Comparison of ENCODE assay signal across 9 cellular contexts in genomic region chr13:62320129-62320724, GRCh38.
DNase-seq lines count a peak whose midpoint lies in the region; ATAC-seq, FAIRE-seq and TF ChIP-seq lines count a peak whose summit lies in the region.
"Had no signal": no experiment of that assay in that cellular context is flagged by ENCODE, and none has a peak within 500 bp of the region (broad histone marks: within the 10 kb centered on the region; RNA-seq: fewer than 3 reads in every experiment).

No MANE protein-coding gene starts in this region.

- H3K9me3 Mint-ChIP-seq in activated naive CD4-positive, alpha-beta T cell treated with anti-CD3 and anti-CD28 coated beads, Interleukin-2, amount 10 ng/mL, durations not matched to agents 7 days and 5 days, result no peaks in the 10 kb centered on the region
- H3K9me3 Mint-ChIP-seq in activated naive CD4-positive, alpha-beta T cell treated with anti-CD3 and anti-CD28 coated beads for 36 hours, result no peaks in the 10 kb centered on the region
- H3K9me3 Mint-ChIP-seq: stimulated activated naive B cell treated with anti-CD40 and anti-IgM and Interleukin-4, amounts not matched to agents 10 μg/mL and 1 μg/mL and 100 μg/mL, for 72 hours had no signal

- no peaks in the 10 kb centered on the region for H4K20me1 ChIP-seq in Karpas-422 (ENCODE audit: insufficient read depth, low read depth, low read length)

- CTCF ChIA-PET in A549 (lab: Yijun Ruan, JAX), result interaction anchor here (0.6 to 1.2 kb wide), 6 partner anchors 10 to 38 kb away, joined by 3 to 6 read pairs (median 3); no protein-coding TSS in a partner anchor
- CTCF ChIA-PET in activated naive CD4-positive, alpha-beta T cell treated with anti-CD3 and anti-CD28 coated beads, Interleukin-2, amount 10 ng/mL, durations not matched to agents 7 days and 5 days (lab: Charles Lee), result no interaction called here
- CTCF ChIA-PET in activated naive CD4-positive, alpha-beta T cell treated with anti-CD3 and anti-CD28 coated beads for 36 hours (lab: Charles Lee), result interaction anchor here (1.7 kb wide), 1 partner anchor 200 kb away, joined by 4 read pairs; no protein-coding TSS in a partner anchor

- 3% methylated on average over 1 of the region's 1 CpG for WGBS in A549 (ENCODE audit: missing lambda C conversion rate)

- TF ChIP-seq POLR2A in A549 (IDR thresholded peaks at IDR 0.05; ENCODE audit: low read length), result no peak

- TF ChIP-seq EP300 in A549 (IDR thresholded peaks at IDR 0.05), result no peak

- H3K27ac Mint-ChIP-seq in activated naive CD4-positive, alpha-beta T cell treated with anti-CD3 and anti-CD28 coated beads, Interleukin-2, amount 10 ng/mL, durations not matched to agents 7 days and 5 days, result no peak overlapping the region
- H3K27ac Mint-ChIP-seq in T-helper 17 cell, result no peak overlapping the region
- no peak overlapping the region for H3K27ac Mint-ChIP-seq in activated naive CD4-positive, alpha-beta T cell treated with anti-CD3 and anti-CD28 coated beads for 36 hours
- H3K27ac Mint-ChIP-seq: stimulated activated naive B cell treated with anti-CD40 and anti-IgM and Interleukin-4, amounts not matched to agents 10 μg/mL and 1 μg/mL and 100 μg/mL, for 72 hours had no signal

- no peaks in the 10 kb centered on the region for H3K27me3 Mint-ChIP-seq in activated naive CD4-positive, alpha-beta T cell treated with anti-CD3 and anti-CD28 coated beads, Interleukin-2, amount 10 ng/mL, durations not matched to agents 7 days and 5 days
- H3K27me3 Mint-ChIP-seq in T-helper 17 cell, result no peaks in the 10 kb centered on the region
- no peaks in the 10 kb centered on the region for H3K27me3 Mint-ChIP-seq in activated naive CD4-positive, alpha-beta T cell treated with anti-CD3 and anti-CD28 coated beads for 36 hours (ENCODE audit: low read depth)
- H3K27me3 Mint-ChIP-seq: stimulated activated naive B cell treated with anti-CD40 and anti-IgM and Interleukin-4, amounts not matched to agents 10 μg/mL and 1 μg/mL and 100 μg/mL, for 72 hours had no signal

- POLR2A ChIA-PET in A549 (lab: Yijun Ruan, JAX), result no interaction called here

- H3K4me2 ChIP-seq in A549, result no peak overlapping the region
- peak overlapping the region; percentile 12 for H3K4me2 ChIP-seq in Karpas-422 (ENCODE audit: low read depth, low read length, poor library complexity, severe bottlenecking)

- H3K4me1 Mint-ChIP-seq in activated naive CD4-positive, alpha-beta T cell treated with anti-CD3 and anti-CD28 coated beads, Interleukin-2, amount 10 ng/mL, durations not matched to agents 7 days and 5 days, result no peaks in the 10 kb centered on the region
- H3K4me1 Mint-ChIP-seq in T-helper 17 cell, result no peaks in the 10 kb centered on the region
- H3K4me1 Mint-ChIP-seq in activated naive CD4-positive, alpha-beta T cell treated with anti-CD3 and anti-CD28 coated beads for 36 hours (ENCODE audit: low read depth), result no peaks in the 10 kb centered on the region
- H3K4me1 Mint-ChIP-seq: stimulated activated naive B cell treated with anti-CD40 and anti-IgM and Interleukin-4, amounts not matched to agents 10 μg/mL and 1 μg/mL and 100 μg/mL, for 72 hours had no signal

- no peaks in the 10 kb centered on the region for H3K36me3 Mint-ChIP-seq in activated naive CD4-positive, alpha-beta T cell treated with anti-CD3 and anti-CD28 coated beads, Interleukin-2, amount 10 ng/mL, durations not matched to agents 7 days and 5 days
- no peaks in the 10 kb centered on the region for H3K36me3 Mint-ChIP-seq in T-helper 17 cell (ENCODE audit: low read depth)
- H3K36me3 Mint-ChIP-seq in activated naive CD4-positive, alpha-beta T cell treated with anti-CD3 and anti-CD28 coated beads for 36 hours (ENCODE audit: low read depth), result no peaks in the 10 kb centered on the region
- H3K36me3 Mint-ChIP-seq: stimulated activated naive B cell treated with anti-CD40 and anti-IgM and Interleukin-4, amounts not matched to agents 10 μg/mL and 1 μg/mL and 100 μg/mL, for 72 hours had no signal

- no peak overlapping the region for H3K4me3 ChIP-seq in A549
- H3K4me3 ChIP-seq in Karpas-422 (ENCODE audit: low read length), result no peak overlapping the region

- H3K27me3 ChIP-seq in Karpas-422 (ENCODE audit: low read length), result no peaks in the 10 kb centered on the region
- no peaks in the 10 kb centered on the region for H3K27me3 ChIP-seq in foreskin keratinocyte

- TF ChIP-seq RAD21 in A549 (conservative IDR thresholded peaks at IDR 0.05 in 1 of 2, IDR thresholded peaks at IDR 0.05 in 1 of 2), result peak; percentile 66 to 69

- no peaks in the 10 kb centered on the region for H3K9me2 ChIP-seq in Karpas-422 (replicated peaks; ENCODE audit: insufficient read depth, low read length)

- H3K79me2 ChIP-seq in Karpas-422 (ENCODE audit: low read length), result no peaks in the 10 kb centered on the region

- intact Hi-C loops in activated naive CD4-positive, alpha-beta T cell treated with anti-CD3 and anti-CD28 coated beads for 36 hours (cut with micrococcal nuclease), result no loop called here

- TF ChIP-seq CTCF in A549 (IDR thresholded peaks at IDR 0.05) (peak; percentile 56), foreskin keratinocyte (conservative IDR thresholded peaks at IDR 0.05) (peak; percentile 60)

- no peak for FAIRE-seq in A549 (lab: Jason Lieb, UNC)

- no peaks in the 10 kb centered on the region for H3K9me3 ChIP-seq in A549
- H3K9me3 ChIP-seq in Karpas-422 (ENCODE audit: low read length), result no peaks in the 10 kb centered on the region; the same call in 1 of the 2 replicates
- no peaks in the 10 kb centered on the region for H3K9me3 ChIP-seq in T-helper 17 cell (ENCODE audit: control insufficient read depth, low read length, poor library complexity, severe bottlenecking)

- H3K27ac ChIP-seq in A549, result no peak overlapping the region
- H3K27ac ChIP-seq in Karpas-422 (ENCODE audit: low read length), result peak overlapping the region; percentile 55; the same call in 1 of the 2 replicates
- no peak overlapping the region for H3K27ac ChIP-seq in foreskin keratinocyte

- H3K4me3 Mint-ChIP-seq in activated naive CD4-positive, alpha-beta T cell treated with anti-CD3 and anti-CD28 coated beads, Interleukin-2, amount 10 ng/mL, durations not matched to agents 7 days and 5 days, result no peak overlapping the region
- H3K4me3 Mint-ChIP-seq in T-helper 17 cell, result no peak overlapping the region
- H3K4me3 Mint-ChIP-seq in activated naive CD4-positive, alpha-beta T cell treated with anti-CD3 and anti-CD28 coated beads for 36 hours, result no peak overlapping the region
- H3K4me3 Mint-ChIP-seq: stimulated activated naive B cell treated with anti-CD40 and anti-IgM and Interleukin-4, amounts not matched to agents 10 μg/mL and 1 μg/mL and 100 μg/mL, for 72 hours had no signal

- H3K4me1 ChIP-seq in A549 (no peaks in the 10 kb centered on the region), Karpas-422 (ENCODE audit: low read length) (peaks cover 46% of the 10 kb centered on the region), foreskin keratinocyte (no peaks in the 10 kb centered on the region)

- H3K9ac ChIP-seq in Karpas-422 (ENCODE audit: low read length), result no peak overlapping the region

- H2AFZ ChIP-seq in Karpas-422 (ENCODE audit: low read length), result no peak overlapping the region

- peak in 1 of 2 experiments; percentile 45; a peak in 1 of 6 replicates for ATAC-seq in A549
- ATAC-seq in GM18867 (IDR thresholded peaks at IDR 0.05; ENCODE audit: unreplicated experiment), result peak; percentile 91
- ATAC-seq in foreskin keratinocyte, result no peak
- ATAC-seq in T-helper 17 cell, result no peak

- DNase-seq in A549 (ENCODE audit: low read depth in 1 of 2, low spot score in 1 of 2) (peak; percentile 1 to 54), Karpas-422 (peak; percentile 92), RPMI8226 (peak; percentile 20), foreskin keratinocyte (peak; percentile 7 to 34), T-helper 17 cell (no peak)
- no peak for DNase-seq in activated naive CD4-positive, alpha-beta T cell treated with anti-CD3 and anti-CD28 coated beads, Interleukin-2, amount 10 ng/mL, durations not matched to agents 7 days and 5 days
- DNase-seq in activated naive CD4-positive, alpha-beta T cell treated with anti-CD3 and anti-CD28 coated beads for 36 hours, result no peak
- DNase-seq: stimulated activated naive B cell treated with anti-CD40 and anti-IgM and Interleukin-4, amounts not matched to agents 10 μg/mL and 1 μg/mL and 100 μg/mL, for 72 hours had no signal

- H3K36me3 ChIP-seq in Karpas-422 (ENCODE audit: insufficient read depth, low read length), result peaks cover 10% of the 10 kb centered on the region; the same call in 1 of the 2 replicates

TF ChIP-seq in A549, 52 proteins besides CTCF, POLR2A, EP300 and RAD21:
- no peak for TF ChIP-seq KDM5A (IDR thresholded peaks at IDR 0.05)
- TF ChIP-seq SMC3 (IDR thresholded peaks at IDR 0.05), result 0 out of 3 replicates have a peak, but pooled peaks have one; percentile 35

Comparison
In these comparisons a context has a peak if more than half of its experiments do, and no peak if none do; other contexts are left out.
1. DNase-seq: peak in A549 (2 of 2), Karpas-422 (single experiment), RPMI8226 (single experiment) and foreskin keratinocyte (2 of 2); none in activated naive CD4-positive, alpha-beta T cell treated with anti-CD3 and anti-CD28 coated beads, Interleukin-2, amount 10 ng/mL, durations not matched to agents 7 days and 5 days (single experiment), T-helper 17 cell (0 of 3) and activated naive CD4-positive, alpha-beta T cell treated with anti-CD3 and anti-CD28 coated beads for 36 hours (single experiment).